ENCODE assay signal across 1 cellular context in genomic region chr6:106087548-106088325, GRCh38.
TF ChIP-seq lines count a peak whose summit lies in the region.

No MANE protein-coding gene starts in this region.

TF ChIP-seq in liver, 16 proteins besides CTCF, POLR2A, EP300 and RAD21 (continued from another document):
- TF ChIP-seq, protein P1, sequence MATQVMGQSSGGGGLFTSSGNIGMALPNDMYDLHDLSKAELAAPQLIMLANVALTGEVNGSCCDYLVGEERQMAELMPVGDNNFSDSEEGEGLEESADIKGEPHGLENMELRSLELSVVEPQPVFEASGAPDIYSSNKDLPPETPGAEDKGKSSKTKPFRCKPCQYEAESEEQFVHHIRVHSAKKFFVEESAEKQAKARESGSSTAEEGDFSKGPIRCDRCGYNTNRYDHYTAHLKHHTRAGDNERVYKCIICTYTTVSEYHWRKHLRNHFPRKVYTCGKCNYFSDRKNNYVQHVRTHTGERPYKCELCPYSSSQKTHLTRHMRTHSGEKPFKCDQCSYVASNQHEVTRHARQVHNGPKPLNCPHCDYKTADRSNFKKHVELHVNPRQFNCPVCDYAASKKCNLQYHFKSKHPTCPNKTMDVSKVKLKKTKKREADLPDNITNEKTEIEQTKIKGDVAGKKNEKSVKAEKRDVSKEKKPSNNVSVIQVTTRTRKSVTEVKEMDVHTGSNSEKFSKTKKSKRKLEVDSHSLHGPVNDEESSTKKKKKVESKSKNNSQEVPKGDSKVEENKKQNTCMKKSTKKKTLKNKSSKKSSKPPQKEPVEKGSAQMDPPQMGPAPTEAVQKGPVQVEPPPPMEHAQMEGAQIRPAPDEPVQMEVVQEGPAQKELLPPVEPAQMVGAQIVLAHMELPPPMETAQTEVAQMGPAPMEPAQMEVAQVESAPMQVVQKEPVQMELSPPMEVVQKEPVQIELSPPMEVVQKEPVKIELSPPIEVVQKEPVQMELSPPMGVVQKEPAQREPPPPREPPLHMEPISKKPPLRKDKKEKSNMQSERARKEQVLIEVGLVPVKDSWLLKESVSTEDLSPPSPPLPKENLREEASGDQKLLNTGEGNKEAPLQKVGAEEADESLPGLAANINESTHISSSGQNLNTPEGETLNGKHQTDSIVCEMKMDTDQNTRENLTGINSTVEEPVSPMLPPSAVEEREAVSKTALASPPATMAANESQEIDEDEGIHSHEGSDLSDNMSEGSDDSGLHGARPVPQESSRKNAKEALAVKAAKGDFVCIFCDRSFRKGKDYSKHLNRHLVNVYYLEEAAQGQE (IDR thresholded peaks at IDR 0.05) = no peak
- TF ChIP-seq FOXA2 (IDR thresholded peaks at IDR 0.05) (no peak), ATF3 (IDR thresholded peaks at IDR 0.05) (no peak), SP1 (IDR thresholded peaks at IDR 0.05) (no peak), TAF1 (conservative IDR thresholded peaks at IDR 0.05) (no peak), YY1 (IDR thresholded peaks at IDR 0.05) (no peak), RXRA (IDR thresholded peaks at IDR 0.05) (no peak), ZBTB33 (IDR thresholded peaks at IDR 0.05) (no peak)
- TF ChIP-seq, protein P2, sequence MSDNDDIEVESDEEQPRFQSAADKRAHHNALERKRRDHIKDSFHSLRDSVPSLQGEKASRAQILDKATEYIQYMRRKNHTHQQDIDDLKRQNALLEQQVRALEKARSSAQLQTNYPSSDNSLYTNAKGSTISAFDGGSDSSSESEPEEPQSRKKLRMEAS (IDR thresholded peaks at IDR 0.05) = no peak
